9 cellular contexts compared by ENCODE assay signal in the genomic region with DNA sequence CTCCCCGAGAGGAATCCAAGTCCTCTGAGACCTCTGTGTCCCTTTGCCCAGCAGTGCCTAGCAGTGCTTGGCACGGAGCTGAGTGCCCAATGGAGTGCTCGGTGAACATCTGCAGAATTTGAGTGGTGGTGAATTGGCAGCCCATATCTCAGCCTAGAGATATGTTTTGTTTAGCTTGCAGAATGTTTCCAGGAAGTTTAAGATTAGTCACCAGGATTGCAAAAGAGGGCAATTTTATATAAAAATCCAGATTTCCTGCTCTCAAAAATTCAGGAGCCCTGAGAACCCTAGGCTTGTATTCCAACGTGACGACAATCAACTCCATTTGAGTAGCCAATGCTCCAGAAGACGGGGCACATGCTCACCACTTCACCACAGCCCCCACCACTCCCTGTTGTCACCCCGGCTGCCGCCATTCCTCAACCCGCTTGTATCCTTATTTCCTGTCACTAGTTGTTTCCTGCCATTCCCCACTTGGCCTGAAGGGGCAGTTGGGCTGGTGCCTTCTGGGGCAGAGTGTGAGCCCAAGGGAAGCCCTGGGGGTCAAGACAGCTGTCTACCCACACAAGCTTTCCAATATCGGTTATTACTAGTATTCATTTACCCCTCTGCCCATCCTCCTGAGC.
DNase-seq lines count a peak whose midpoint lies in the region; ATAC-seq and TF ChIP-seq lines count a peak whose summit lies in the region.
"Had no signal": no experiment of that assay in that cellular context is flagged by ENCODE, and none has a peak within 500 bp of the region (broad histone marks: within the 10 kb centered on the region; RNA-seq: fewer than 3 reads in every experiment).

No MANE protein-coding gene starts in this region.

- peaks cover 9 to 35% (median 23%) of the 10 kb centered on the region in 10 experiments for H3K4me1 ChIP-seq in BLaER1 treated with 17β-estradiol and CSF1 and Interleukin-3, amounts not matched to agents 10 nM and 100 nM
- H3K4me1 ChIP-seq in HEK293 (ENCODE audit: control insufficient read depth, insufficient read depth, low read length) (no peaks in the 10 kb centered on the region), right lobe of liver (no peaks in the 10 kb centered on the region)

- POLR2A ChIA-PET in HEK293 (lab: Yijun Ruan, JAX) = no interaction called here

- ATAC-seq in right lobe of liver = peak in 1 of 4 donors; percentile 31

- H3K27ac ChIP-seq in BLaER1 treated with 17β-estradiol and CSF1 and Interleukin-3, amounts not matched to agents 10 nM and 100 nM = peak overlapping the region in 2 of 11 experiments; percentile 1 to 51; a peak in 2 of 22 replicates
- H3K27ac ChIP-seq in HEK293 (ENCODE audit: extremely low read depth, low read depth, low read length) (no peak overlapping the region), right lobe of liver (no peak overlapping the region)

- in situ Hi-C loops in astrocyte of the cerebellum (cut with HindIII; ENCODE audit: low sequenced_read_pairs) = no loop called here

- intact Hi-C loops in right lobe of liver (cut with DNase I) = no loop called here

- TF ChIP-seq CTCF in HEK293 (tag by site-specific recombination; IDR thresholded peaks at IDR 0.05) (peak; percentile 33), astrocyte of the cerebellum (IDR thresholded peaks at IDR 0.05; ENCODE audit: low read depth, low read length, missing control alignments) (peak; percentile 42), right lobe of liver (IDR thresholded peaks at IDR 0.05) (peak in 3 of 4 donors; percentile 18 to 19 (median 18)), GM10266 (IDR thresholded peaks at IDR 0.05; ENCODE audit: control insufficient read depth, insufficient read depth, low read depth, missing control alignments) (no peak)

- no peak overlapping the region for H3K4me3 ChIP-seq in BLaER1 treated with 17β-estradiol and CSF1 and Interleukin-3, amounts not matched to agents 10 nM and 100 nM
- H3K4me3 ChIP-seq in HEK293 (ENCODE audit: low read depth, low read length) = no peak overlapping the region
- no peak overlapping the region for H3K4me3 ChIP-seq in astrocyte of the cerebellum (ENCODE audit: low read depth, low read length)
- no peak overlapping the region for H3K4me3 ChIP-seq in right lobe of liver

- H3K9ac ChIP-seq in BLaER1 treated with 17β-estradiol and CSF1 and Interleukin-3, amounts not matched to agents 10 nM and 100 nM = no peak overlapping the region

- WGBS in right lobe of liver (ENCODE audit: insufficient coverage, low coverage, low lambda C conversion rate, missing lambda C conversion rate) = 57% methylated on average over 6 of the region's 10 CpGs

- H3K4me2 ChIP-seq in BLaER1 treated with 17β-estradiol and CSF1 and Interleukin-3, amounts not matched to agents 10 nM and 100 nM = peak overlapping the region in 9 of 11 experiments; percentile 16 to 66 (median 46); a peak in 16 of 22 replicates

- DNase-seq in astrocyte of the cerebellum (ENCODE audit: low read depth) (no peak), right lobe of liver (no peak), amygdala (lab: John Stamatoyannopoulos, UW) (no peak), GM10266 (ENCODE audit: extremely low spot score) (no peak), pons (ENCODE audit: low spot score) (no peak)
- no peak for DNase-seq in activated CD4-positive, alpha-beta T cell treated with anti-CD3 and anti-CD28 coated beads for 4 hours
- DNase-seq: NCI-H2171 had no signal

- TF ChIP-seq POLR2A in right lobe of liver (IDR thresholded peaks at IDR 0.05) = no peak

- H3K27me3 ChIP-seq in BLaER1 treated with 17β-estradiol and CSF1 and Interleukin-3, amounts not matched to agents 10 nM and 100 nM = peaks cover 76 to 100% (median 97%) of the 10 kb centered on the region in 11 experiments
- H3K27me3 ChIP-seq in right lobe of liver = no peaks in the 10 kb centered on the region

- CTCF ChIA-PET in HEK293 (lab: Yijun Ruan, JAX) = interaction anchor here (0.6 to 1.7 kb wide), 4 partner anchors 16 to 118 kb away, joined by 3 to 6 read pairs (median 4); no protein-coding TSS in a partner anchor

- H3K36me3 ChIP-seq in BLaER1 treated with 17β-estradiol and CSF1 and Interleukin-3, amounts not matched to agents 10 nM and 100 nM = no peaks in the 10 kb centered on the region
- H3K36me3 ChIP-seq in HEK293 (ENCODE audit: control insufficient read depth in 2 of 2, insufficient read depth in 1 of 2, low read length in 2 of 2) (no peaks in the 10 kb centered on the region), right lobe of liver (no peaks in the 10 kb centered on the region)

- H3K9me3 ChIP-seq in BLaER1 treated with 17β-estradiol and CSF1 and Interleukin-3, amounts not matched to agents 10 nM and 100 nM (replicated peaks in 1 of 11) = no peaks in the 10 kb centered on the region
- H3K9me3 ChIP-seq in HEK293 (ENCODE audit: control insufficient read depth, insufficient read depth, low read depth, low read length) = no peaks in the 10 kb centered on the region
- no peaks in the 10 kb centered on the region for H3K9me3 ChIP-seq in right lobe of liver

- H4K20me1 ChIP-seq in BLaER1 treated with 17β-estradiol and CSF1 and Interleukin-3, amounts not matched to agents 10 nM and 100 nM = peaks cover 0 to 4% (median 0%) of the 10 kb centered on the region in 11 experiments; a peak in 3 of 22 replicates

TF ChIP-seq in HEK293, 187 proteins besides CTCF, POLR2A, EP300 and RAD21 (continues in another document):
- TF ChIP-seq ZNF629 (tag by site-specific recombination; IDR thresholded peaks at IDR 0.05) (no peak), KLF9 (tag by site-specific recombination; IDR thresholded peaks at IDR 0.05; ENCODE audit: low read depth) (no peak), ZNF624 (tag by site-specific recombination; IDR thresholded peaks at IDR 0.05) (no peak), BCL11B (tag by site-specific recombination; IDR thresholded peaks at IDR 0.05; ENCODE audit: low read depth) (no peak), ZNF510 (tag by site-specific recombination; IDR thresholded peaks at IDR 0.05; ENCODE audit: insufficient replicate concordance) (no peak), ZBTB17 (tag by site-specific recombination; IDR thresholded peaks at IDR 0.05) (no peak), KLF8 (tag by site-specific recombination; IDR thresholded peaks at IDR 0.05) (no peak), ZNF600 (tag by site-specific recombination; IDR thresholded peaks at IDR 0.05) (no peak), PRDM1 (tag by site-specific recombination; IDR thresholded peaks at IDR 0.05) (no peak), ZNF544 (tag by site-specific recombination; IDR thresholded peaks at IDR 0.05) (no peak), MZF1 (tag by site-specific recombination; IDR thresholded peaks at IDR 0.05; ENCODE audit: borderline replicate concordance) (no peak), ZFP3 (tag by site-specific recombination; IDR thresholded peaks at IDR 0.05; ENCODE audit: low read depth) (no peak), ZNF792 (tag by site-specific recombination; IDR thresholded peaks at IDR 0.05) (no peak), ZNF585B (tag by site-specific recombination; IDR thresholded peaks at IDR 0.05) (no peak), ZNF777 (tag by site-specific recombination; IDR thresholded peaks at IDR 0.05; ENCODE audit: borderline replicate concordance) (no peak)
- TF ChIP-seq, protein P1, sequence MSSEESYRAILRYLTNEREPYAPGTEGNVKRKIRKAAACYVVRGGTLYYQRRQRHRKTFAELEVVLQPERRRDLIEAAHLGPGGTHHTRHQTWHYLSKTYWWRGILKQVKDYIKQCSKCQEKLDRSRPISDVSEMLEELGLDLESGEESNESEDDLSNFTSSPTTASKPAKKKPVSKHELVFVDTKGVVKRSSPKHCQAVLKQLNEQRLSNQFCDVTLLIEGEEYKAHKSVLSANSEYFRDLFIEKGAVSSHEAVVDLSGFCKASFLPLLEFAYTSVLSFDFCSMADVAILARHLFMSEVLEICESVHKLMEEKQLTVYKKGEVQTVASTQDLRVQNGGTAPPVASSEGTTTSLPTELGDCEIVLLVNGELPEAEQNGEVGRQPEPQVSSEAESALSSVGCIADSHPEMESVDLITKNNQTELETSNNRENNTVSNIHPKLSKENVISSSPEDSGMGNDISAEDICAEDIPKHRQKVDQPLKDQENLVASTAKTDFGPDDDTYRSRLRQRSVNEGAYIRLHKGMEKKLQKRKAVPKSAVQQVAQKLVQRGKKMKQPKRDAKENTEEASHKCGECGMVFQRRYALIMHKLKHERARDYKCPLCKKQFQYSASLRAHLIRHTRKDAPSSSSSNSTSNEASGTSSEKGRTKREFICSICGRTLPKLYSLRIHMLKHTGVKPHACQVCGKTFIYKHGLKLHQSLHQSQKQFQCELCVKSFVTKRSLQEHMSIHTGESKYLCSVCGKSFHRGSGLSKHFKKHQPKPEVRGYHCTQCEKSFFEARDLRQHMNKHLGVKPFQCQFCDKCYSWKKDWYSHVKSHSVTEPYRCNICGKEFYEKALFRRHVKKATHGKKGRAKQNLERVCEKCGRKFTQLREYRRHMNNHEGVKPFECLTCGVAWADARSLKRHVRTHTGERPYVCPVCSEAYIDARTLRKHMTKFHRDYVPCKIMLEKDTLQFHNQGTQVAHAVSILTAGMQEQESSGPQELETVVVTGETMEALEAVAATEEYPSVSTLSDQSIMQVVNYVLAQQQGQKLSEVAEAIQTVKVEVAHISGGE (tag by site-specific recombination; conservative IDR thresholded peaks at IDR 0.05; ENCODE audit: low read depth) = no peak
- TF ChIP-seq, protein P2, sequence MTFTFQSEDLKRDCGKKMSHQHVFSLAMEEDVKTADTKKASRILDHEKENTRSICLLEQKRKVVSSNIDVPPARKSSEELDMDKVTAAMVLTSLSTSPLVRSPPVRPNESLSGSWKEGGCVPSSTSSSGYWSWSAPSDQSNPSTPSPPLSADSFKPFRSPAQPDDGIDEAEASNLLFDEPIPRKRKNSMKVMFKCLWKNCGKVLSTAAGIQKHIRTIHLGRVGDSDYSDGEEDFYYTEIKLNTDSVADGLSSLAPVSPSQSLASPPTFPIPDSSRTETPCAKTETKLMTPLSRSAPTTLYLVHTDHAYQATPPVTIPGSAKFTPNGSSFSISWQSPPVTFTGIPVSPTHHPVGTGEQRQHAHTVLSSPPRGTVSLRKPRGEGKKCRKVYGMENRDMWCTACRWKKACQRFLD (tag by site-specific recombination; IDR thresholded peaks at IDR 0.05) = no peak
- TF ChIP-seq, protein P3, sequence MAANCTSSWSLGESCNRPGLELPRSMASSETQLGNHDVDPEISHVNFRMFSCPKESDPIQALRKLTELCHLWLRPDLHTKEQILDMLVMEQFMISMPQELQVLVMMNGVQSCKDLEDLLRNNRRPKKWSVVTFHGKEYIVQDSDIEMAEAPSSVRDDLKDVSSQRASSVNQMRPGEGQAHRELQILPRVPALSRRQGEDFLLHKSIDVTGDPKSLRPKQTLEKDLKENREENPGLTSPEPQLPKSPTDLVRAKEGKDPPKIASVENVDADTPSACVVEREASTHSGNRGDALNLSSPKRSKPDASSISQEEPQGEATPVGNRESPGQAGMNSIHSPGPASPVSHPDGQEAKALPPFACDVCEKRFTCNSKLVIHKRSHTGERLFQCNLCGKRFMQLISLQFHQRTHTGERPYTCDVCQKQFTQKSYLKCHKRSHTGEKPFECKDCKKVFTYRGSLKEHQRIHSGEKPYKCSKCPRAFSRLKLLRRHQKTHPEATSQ (tag by site-specific recombination; IDR thresholded peaks at IDR 0.05) = no peak
